Comparison of ENCODE assay signal across 1 cellular context in the genomic region with DNA sequence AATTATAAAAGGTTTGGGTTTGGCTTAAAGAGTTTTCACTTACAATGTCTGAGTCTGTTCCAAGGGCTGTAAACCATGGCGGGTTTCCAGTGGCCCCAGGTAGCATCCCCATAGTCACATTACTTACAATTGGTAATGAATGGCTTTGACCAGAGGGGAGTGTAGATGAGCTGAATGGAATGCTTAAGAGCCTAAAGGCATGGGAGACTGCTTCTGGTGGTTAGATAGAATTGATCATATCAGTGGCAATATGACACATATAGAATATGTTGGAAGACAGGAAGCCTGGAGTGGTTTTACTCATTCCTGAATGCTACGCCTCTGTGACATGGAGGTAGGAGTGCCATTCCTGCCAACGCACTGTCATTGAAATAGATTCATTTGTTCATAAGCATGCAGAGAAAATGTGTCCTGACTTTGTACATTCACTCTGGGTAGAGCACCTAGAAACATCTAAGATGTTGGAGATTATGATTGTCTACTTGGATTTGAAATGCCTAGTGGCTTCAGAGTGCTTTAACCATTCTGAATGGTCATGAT.
TF ChIP-seq lines count a peak whose summit lies in the region.

No MANE protein-coding gene starts in this region.

TF ChIP-seq in HepG2, 621 proteins besides CTCF, POLR2A, EP300 and RAD21:
- TF ChIP-seq TARDBP (CRISPR knock-in tag; IDR thresholded peaks at IDR 0.05) (no peak), MBNL3 (CRISPR knock-in tag; conservative IDR thresholded peaks at IDR 0.05) (no peak), ERF (CRISPR knock-in tag; IDR thresholded peaks at IDR 0.05) (no peak), JUND (CRISPR knock-in tag; IDR thresholded peaks at IDR 0.05) (no peak), ZMAT3 (CRISPR knock-in tag; conservative IDR thresholded peaks at IDR 0.05) (no peak), NONO (IDR thresholded peaks at IDR 0.05) (no peak), NONO (CRISPR knock-in tag; conservative IDR thresholded peaks at IDR 0.05) (no peak), ASH2L (IDR thresholded peaks at IDR 0.05; ENCODE audit: insufficient read length, low read depth, low read length) (no peak), ELF4 (CRISPR knock-in tag; IDR thresholded peaks at IDR 0.05; ENCODE audit: borderline replicate concordance) (no peak), SNRNP70 (IDR thresholded peaks at IDR 0.05; ENCODE audit: low read depth, low read length) (no peak), KDM2A (CRISPR knock-in tag; IDR thresholded peaks at IDR 0.05; ENCODE audit: borderline replicate concordance, low read depth) (no peak)
- TF ChIP-seq, protein P1, sequence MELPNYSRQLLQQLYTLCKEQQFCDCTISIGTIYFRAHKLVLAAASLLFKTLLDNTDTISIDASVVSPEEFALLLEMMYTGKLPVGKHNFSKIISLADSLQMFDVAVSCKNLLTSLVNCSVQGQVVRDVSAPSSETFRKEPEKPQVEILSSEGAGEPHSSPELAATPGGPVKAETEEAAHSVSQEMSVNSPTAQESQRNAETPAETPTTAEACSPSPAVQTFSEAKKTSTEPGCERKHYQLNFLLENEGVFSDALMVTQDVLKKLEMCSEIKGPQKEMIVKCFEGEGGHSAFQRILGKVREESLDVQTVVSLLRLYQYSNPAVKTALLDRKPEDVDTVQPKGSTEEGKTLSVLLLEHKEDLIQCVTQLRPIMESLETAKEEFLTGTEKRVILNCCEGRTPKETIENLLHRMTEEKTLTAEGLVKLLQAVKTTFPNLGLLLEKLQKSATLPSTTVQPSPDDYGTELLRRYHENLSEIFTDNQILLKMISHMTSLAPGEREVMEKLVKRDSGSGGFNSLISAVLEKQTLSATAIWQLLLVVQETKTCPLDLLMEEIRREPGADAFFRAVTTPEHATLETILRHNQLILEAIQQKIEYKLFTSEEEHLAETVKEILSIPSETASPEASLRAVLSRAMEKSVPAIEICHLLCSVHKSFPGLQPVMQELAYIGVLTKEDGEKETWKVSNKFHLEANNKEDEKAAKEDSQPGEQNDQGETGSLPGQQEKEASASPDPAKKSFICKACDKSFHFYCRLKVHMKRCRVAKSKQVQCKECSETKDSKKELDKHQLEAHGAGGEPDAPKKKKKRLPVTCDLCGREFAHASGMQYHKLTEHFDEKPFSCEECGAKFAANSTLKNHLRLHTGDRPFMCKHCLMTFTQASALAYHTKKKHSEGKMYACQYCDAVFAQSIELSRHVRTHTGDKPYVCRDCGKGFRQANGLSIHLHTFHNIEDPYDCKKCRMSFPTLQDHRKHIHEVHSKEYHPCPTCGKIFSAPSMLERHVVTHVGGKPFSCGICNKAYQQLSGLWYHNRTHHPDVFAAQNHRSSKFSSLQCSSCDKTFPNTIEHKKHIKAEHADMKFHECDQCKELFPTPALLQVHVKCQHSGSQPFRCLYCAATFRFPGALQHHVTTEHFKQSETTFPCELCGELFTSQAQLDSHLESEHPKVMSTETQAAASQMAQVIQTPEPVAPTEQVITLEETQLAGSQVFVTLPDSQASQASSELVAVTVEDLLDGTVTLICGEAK (IDR thresholded peaks at IDR 0.05) = no peak
- TF ChIP-seq, protein P1 (CRISPR knock-in tag; IDR thresholded peaks at IDR 0.05) = no peak
- TF ChIP-seq, protein P2, sequence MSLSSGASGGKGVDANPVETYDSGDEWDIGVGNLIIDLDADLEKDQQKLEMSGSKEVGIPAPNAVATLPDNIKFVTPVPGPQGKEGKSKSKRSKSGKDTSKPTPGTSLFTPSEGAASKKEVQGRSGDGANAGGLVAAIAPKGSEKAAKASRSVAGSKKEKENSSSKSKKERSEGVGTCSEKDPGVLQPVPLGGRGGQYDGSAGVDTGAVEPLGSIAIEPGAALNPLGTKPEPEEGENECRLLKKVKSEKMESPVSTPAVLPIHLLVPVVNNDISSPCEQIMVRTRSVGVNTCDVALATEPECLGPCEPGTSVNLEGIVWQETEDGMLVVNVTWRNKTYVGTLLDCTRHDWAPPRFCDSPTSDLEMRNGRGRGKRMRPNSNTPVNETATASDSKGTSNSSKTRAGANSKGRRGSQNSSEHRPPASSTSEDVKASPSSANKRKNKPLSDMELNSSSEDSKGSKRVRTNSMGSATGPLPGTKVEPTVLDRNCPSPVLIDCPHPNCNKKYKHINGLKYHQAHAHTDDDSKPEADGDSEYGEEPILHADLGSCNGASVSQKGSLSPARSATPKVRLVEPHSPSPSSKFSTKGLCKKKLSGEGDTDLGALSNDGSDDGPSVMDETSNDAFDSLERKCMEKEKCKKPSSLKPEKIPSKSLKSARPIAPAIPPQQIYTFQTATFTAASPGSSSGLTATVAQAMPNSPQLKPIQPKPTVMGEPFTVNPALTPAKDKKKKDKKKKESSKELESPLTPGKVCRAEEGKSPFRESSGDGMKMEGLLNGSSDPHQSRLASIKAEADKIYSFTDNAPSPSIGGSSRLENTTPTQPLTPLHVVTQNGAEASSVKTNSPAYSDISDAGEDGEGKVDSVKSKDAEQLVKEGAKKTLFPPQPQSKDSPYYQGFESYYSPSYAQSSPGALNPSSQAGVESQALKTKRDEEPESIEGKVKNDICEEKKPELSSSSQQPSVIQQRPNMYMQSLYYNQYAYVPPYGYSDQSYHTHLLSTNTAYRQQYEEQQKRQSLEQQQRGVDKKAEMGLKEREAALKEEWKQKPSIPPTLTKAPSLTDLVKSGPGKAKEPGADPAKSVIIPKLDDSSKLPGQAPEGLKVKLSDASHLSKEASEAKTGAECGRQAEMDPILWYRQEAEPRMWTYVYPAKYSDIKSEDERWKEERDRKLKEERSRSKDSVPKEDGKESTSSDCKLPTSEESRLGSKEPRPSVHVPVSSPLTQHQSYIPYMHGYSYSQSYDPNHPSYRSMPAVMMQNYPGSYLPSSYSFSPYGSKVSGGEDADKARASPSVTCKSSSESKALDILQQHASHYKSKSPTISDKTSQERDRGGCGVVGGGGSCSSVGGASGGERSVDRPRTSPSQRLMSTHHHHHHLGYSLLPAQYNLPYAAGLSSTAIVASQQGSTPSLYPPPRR (CRISPR knock-in tag; IDR thresholded peaks at IDR 0.05; ENCODE audit: borderline replicate concordance) = no peak
